Comparison of ENCODE assay signal across 7 cellular contexts in the genomic region with DNA sequence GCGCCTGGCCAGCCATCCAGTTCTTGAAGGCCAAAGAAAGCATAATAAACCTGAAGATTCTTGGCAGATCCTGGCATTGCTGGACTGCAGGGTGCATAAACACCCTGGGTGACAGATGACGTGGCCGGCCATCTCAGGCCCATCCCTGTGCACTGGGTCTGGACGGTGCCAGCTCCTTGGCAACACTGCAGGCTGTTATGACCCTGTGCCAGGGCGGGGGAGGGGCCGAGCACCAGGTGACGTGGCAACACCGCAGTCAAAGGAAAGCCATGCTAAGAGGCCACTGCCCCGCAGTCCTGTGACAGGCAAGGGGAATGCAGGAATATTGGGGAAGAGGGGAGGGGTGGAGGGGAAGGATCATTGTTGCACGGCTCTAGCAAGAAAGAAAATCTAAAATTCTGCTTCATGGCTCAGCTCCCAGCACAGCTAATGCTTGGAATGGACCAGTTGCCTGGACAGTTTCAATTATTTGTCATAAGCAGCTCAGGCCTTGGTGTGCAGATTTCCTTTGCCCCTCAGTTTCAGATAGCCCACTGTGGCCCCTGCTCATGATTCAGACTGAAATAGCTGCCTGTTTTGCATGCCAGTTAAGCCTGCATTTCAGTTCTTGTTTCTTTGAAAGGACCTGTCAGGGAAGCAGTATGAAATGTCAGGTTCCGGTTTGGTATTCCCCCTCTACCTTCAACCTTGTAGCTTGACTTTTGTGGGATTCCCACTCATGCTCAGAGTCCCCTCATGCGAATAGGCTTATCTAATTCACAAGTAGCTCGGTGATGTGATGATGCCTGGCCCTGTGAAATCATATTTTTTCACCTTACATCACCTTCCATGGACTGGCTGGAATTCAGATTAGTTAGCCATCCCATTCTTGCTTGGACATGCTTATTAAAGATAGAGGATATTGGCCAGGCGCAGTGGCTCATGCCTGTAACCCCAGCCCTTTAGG. TPM values are rescaled to one million over a fixed set of nuclear protein-coding genes. Genes with fewer than 3 reads are reported as not detected.
DNase-seq lines count a peak whose midpoint lies in the region; ATAC-seq and TF ChIP-seq lines count a peak whose summit lies in the region.

No MANE protein-coding gene starts in this region.

- in situ Hi-C loops in astrocyte of the spinal cord (cut with HindIII; ENCODE audit: low sequenced_read_pairs) = no loop called here

- no peaks in the 10 kb centered on the region for H3K27me3 ChIP-seq in lower lobe of right lung (ENCODE audit: low read depth)
- no peaks in the 10 kb centered on the region for H3K27me3 ChIP-seq in effector memory CD4-positive, alpha-beta T cell (replicated peaks; ENCODE audit: control insufficient read depth, insufficient read depth, low read length, poor library complexity, severe bottlenecking)

- DNase-seq in LNCaP clone FGC (ENCODE audit: low read depth) (peak; percentile 99), astrocyte of the spinal cord (ENCODE audit: low read depth, low spot score) (peak; percentile 65), lower lobe of right lung (peak; percentile 78), COLO668 (lab: John Stamatoyannopoulos, UW; ENCODE audit: unreplicated experiment) (no peak)
- no peak for DNase-seq in effector memory CD4-positive, alpha-beta T cell

- ATAC-seq in GM18511 (IDR thresholded peaks at IDR 0.05; ENCODE audit: unreplicated experiment) (peak; percentile 95), GM21723 (IDR thresholded peaks at IDR 0.05; ENCODE audit: unreplicated experiment) (peak; percentile 93), lower lobe of right lung (peak; percentile 93 to 94)

- no peaks in the 10 kb centered on the region for H3K36me3 ChIP-seq in lower lobe of right lung
- no peaks in the 10 kb centered on the region for H3K36me3 ChIP-seq in effector memory CD4-positive, alpha-beta T cell (ENCODE audit: control insufficient read depth, insufficient read depth, low read length)

- H3K27ac ChIP-seq in lower lobe of right lung = no peak overlapping the region
- no peak overlapping the region for H3K27ac ChIP-seq in effector memory CD4-positive, alpha-beta T cell (ENCODE audit: insufficient read depth, low read length, poor library complexity, severe bottlenecking)

- no peaks in the 10 kb centered on the region for H3K9me3 ChIP-seq in lower lobe of right lung
- H3K9me3 ChIP-seq in effector memory CD4-positive, alpha-beta T cell (ENCODE audit: control insufficient read depth, low read length) = no peaks in the 10 kb centered on the region

- intact Hi-C loops in lower lobe of right lung (cut with DNase I) = no loop called here

- peaks cover 6% of the 10 kb centered on the region for H3K4me1 ChIP-seq in lower lobe of right lung
- peaks cover 6% of the 10 kb centered on the region for H3K4me1 ChIP-seq in effector memory CD4-positive, alpha-beta T cell (ENCODE audit: control insufficient read depth, insufficient read depth, low read length, poor library complexity, severe bottlenecking)

- TF ChIP-seq CTCF in LNCaP clone FGC (IDR thresholded peaks at IDR 0.05; ENCODE audit: control insufficient read depth, extremely low read depth, insufficient read depth) = no peak
- TF ChIP-seq CTCF in astrocyte of the spinal cord (IDR thresholded peaks at IDR 0.05; ENCODE audit: low read depth, low read length) = no peak
- TF ChIP-seq CTCF in lower lobe of right lung (IDR thresholded peaks at IDR 0.05) = no peak

- H3K4me3 ChIP-seq in LNCaP clone FGC (ENCODE audit: low read depth, low read length) = no peak overlapping the region
- H3K4me3 ChIP-seq in astrocyte of the spinal cord (ENCODE audit: low read depth, low read length) = no peak overlapping the region
- no peak overlapping the region for H3K4me3 ChIP-seq in lower lobe of right lung
- H3K4me3 ChIP-seq in effector memory CD4-positive, alpha-beta T cell (ENCODE audit: insufficient read depth, low read depth, low read length, poor library complexity, severe bottlenecking) = no peak overlapping the region

RNA-seq across cellular contexts. Expression of a gene that starts 29.7 kb away (rescaled TPM):
- total RNA-seq in lower lobe of right lung = 120 TPM

Comparison
In these comparisons a context has a peak if more than half of its experiments do, and no peak if none do; other contexts are left out.
1. DNase-seq: peak in LNCaP clone FGC (single experiment), astrocyte of the spinal cord (single experiment) and lower lobe of right lung (single experiment); none in COLO668 (single experiment) and effector memory CD4-positive, alpha-beta T cell (0 of 3).
2. Peak in every context shown above with its lines, with median percentiles within 50 percentile points of each other: ATAC-seq.